In genomic region chr15:48550822-48551525, GRCh38 we compare ENCODE assay signal across 16 cellular contexts.
"Had no signal": no experiment of that assay in that cellular context is flagged by ENCODE, and none has a peak within 500 bp of the region (broad histone marks: within the 10 kb centered on the region; RNA-seq: fewer than 3 reads in every experiment).

No MANE protein-coding gene starts in this region.

- H3K4me3 Mint-ChIP-seq: activated CD4-positive, alpha-beta T cell treated with anti-CD3 and anti-CD28 coated beads, Interleukin-2, amount 10 ng/mL, durations not matched to agents 24 days and 14 days; activated naive CD4-positive, alpha-beta T cell treated with anti-CD3 and anti-CD28 coated beads for 36 hours; activated T-helper 17 cell treated with anti-CD3 and anti-CD28 coated beads, Interleukin-2, amount 50 U/mL, for 72 hours; naive thymus-derived CD4-positive, alpha-beta T cell; stimulated activated naive CD8-positive, alpha-beta T cell treated with anti-CD3 and anti-CD28 coated beads, Interleukin-15, Interleukin-2, amounts not matched to agents 100 ng/mL and 50 ng/mL, for 24 hours had no signal

- H3K4me1 ChIP-seq: body of pancreas, gastrocnemius medialis had no signal

- H3K27me3 ChIP-seq: body of pancreas, gastrocnemius medialis, testis had no signal

- H3K9me3 ChIP-seq: body of pancreas, esophagus squamous epithelium, gastrocnemius medialis, testis had no signal

- DNase-seq: activated CD4-positive, alpha-beta T cell treated with anti-CD3 and anti-CD28 coated beads, Interleukin-2, amount 10 ng/mL, durations not matched to agents 24 days and 14 days; activated CD8-positive, alpha-beta memory T cell treated with anti-CD3 and anti-CD28 coated beads for 24 hours; activated naive CD4-positive, alpha-beta T cell treated with anti-CD3 and anti-CD28 coated beads for 36 hours; body of pancreas; esophagus squamous epithelium; gastrocnemius medialis; hippocampal formation; naive thymus-derived CD4-positive, alpha-beta T cell; nucleus accumbens; stimulated activated CD4-positive, alpha-beta T cell treated with anti-CD3 and anti-CD28 coated beads, Interleukin-4, amount 100 ng/mL, for 24 hours; T1000; testis; WERI-Rb-1 had no signal

- H3K4me3 ChIP-seq: body of pancreas, esophagus squamous epithelium, gastrocnemius medialis, lung, testis had no signal

- H3K36me3 Mint-ChIP-seq: naive thymus-derived CD4-positive, alpha-beta T cell had no signal

- H3K4me1 Mint-ChIP-seq: activated CD4-positive, alpha-beta T cell treated with anti-CD3 and anti-CD28 coated beads, Interleukin-2, amount 10 ng/mL, durations not matched to agents 24 days and 14 days; activated T-helper 17 cell treated with anti-CD3 and anti-CD28 coated beads, Interleukin-2, amount 50 U/mL, for 72 hours; naive thymus-derived CD4-positive, alpha-beta T cell had no signal

- H3K27ac Mint-ChIP-seq: activated CD4-positive, alpha-beta T cell treated with anti-CD3 and anti-CD28 coated beads, Interleukin-2, amount 10 ng/mL, durations not matched to agents 24 days and 14 days; activated naive CD4-positive, alpha-beta T cell treated with anti-CD3 and anti-CD28 coated beads for 36 hours; activated T-helper 17 cell treated with anti-CD3 and anti-CD28 coated beads, Interleukin-2, amount 50 U/mL, for 72 hours; naive thymus-derived CD4-positive, alpha-beta T cell; stimulated activated naive CD8-positive, alpha-beta T cell treated with anti-CD3 and anti-CD28 coated beads, Interleukin-15, Interleukin-2, amounts not matched to agents 100 ng/mL and 50 ng/mL, for 24 hours had no signal

- H3K36me3 ChIP-seq: esophagus squamous epithelium, gastrocnemius medialis, WERI-Rb-1 had no signal

- H3K27ac ChIP-seq: body of pancreas, esophagus squamous epithelium, gastrocnemius medialis, testis, WERI-Rb-1 had no signal

- ATAC-seq: activated T-helper 17 cell treated with anti-CD3 and anti-CD28 coated beads, Interleukin-2, amount 50 U/mL, for 72 hours; body of pancreas; gastrocnemius medialis; naive thymus-derived CD4-positive, alpha-beta T cell had no signal

- H3K9me3 Mint-ChIP-seq: activated CD4-positive, alpha-beta T cell treated with anti-CD3 and anti-CD28 coated beads, Interleukin-2, amount 10 ng/mL, durations not matched to agents 24 days and 14 days; activated naive CD4-positive, alpha-beta T cell treated with anti-CD3 and anti-CD28 coated beads for 36 hours; activated T-helper 17 cell treated with anti-CD3 and anti-CD28 coated beads, Interleukin-2, amount 50 U/mL, for 72 hours; stimulated activated naive CD8-positive, alpha-beta T cell treated with anti-CD3 and anti-CD28 coated beads, Interleukin-15, Interleukin-2, amounts not matched to agents 100 ng/mL and 50 ng/mL, for 24 hours had no signal
